Comparison of ENCODE assay signal across 1 cellular context in the genomic region with DNA sequence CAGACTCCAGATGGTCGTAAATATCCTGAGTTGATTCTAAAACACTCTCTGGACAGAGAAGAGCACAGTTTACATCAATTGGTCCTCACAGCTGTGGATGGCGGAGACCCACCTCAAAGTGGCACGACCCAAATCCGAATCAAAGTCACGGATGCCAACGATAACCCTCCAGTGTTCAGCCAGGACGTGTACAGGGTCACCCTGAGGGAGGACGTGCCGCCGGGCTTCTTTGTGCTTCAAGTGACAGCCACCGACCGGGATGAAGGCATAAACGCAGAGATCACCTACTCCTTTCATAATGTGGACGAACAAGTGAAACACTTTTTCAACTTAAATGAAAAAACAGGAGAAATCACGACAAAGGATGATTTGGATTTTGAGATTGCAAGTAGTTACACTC.
TF ChIP-seq lines count a peak whose summit lies in the region.

No MANE protein-coding gene starts in this region.

TF ChIP-seq in liver, 16 proteins besides CTCF, POLR2A, EP300 and RAD21:
- no peak for TF ChIP-seq GABPA (IDR thresholded peaks at IDR 0.05 in 1 of 2, conservative IDR thresholded peaks at IDR 0.05 in 1 of 2)
- no peak for TF ChIP-seq YY1 (IDR thresholded peaks at IDR 0.05)
- TF ChIP-seq, protein P1, sequence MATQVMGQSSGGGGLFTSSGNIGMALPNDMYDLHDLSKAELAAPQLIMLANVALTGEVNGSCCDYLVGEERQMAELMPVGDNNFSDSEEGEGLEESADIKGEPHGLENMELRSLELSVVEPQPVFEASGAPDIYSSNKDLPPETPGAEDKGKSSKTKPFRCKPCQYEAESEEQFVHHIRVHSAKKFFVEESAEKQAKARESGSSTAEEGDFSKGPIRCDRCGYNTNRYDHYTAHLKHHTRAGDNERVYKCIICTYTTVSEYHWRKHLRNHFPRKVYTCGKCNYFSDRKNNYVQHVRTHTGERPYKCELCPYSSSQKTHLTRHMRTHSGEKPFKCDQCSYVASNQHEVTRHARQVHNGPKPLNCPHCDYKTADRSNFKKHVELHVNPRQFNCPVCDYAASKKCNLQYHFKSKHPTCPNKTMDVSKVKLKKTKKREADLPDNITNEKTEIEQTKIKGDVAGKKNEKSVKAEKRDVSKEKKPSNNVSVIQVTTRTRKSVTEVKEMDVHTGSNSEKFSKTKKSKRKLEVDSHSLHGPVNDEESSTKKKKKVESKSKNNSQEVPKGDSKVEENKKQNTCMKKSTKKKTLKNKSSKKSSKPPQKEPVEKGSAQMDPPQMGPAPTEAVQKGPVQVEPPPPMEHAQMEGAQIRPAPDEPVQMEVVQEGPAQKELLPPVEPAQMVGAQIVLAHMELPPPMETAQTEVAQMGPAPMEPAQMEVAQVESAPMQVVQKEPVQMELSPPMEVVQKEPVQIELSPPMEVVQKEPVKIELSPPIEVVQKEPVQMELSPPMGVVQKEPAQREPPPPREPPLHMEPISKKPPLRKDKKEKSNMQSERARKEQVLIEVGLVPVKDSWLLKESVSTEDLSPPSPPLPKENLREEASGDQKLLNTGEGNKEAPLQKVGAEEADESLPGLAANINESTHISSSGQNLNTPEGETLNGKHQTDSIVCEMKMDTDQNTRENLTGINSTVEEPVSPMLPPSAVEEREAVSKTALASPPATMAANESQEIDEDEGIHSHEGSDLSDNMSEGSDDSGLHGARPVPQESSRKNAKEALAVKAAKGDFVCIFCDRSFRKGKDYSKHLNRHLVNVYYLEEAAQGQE (IDR thresholded peaks at IDR 0.05) = no peak
- TF ChIP-seq FOXA1 (IDR thresholded peaks at IDR 0.05) = no peak
- TF ChIP-seq EGR1 (IDR thresholded peaks at IDR 0.05; ENCODE audit: low read depth in 2 of 2) = no peak
- no peak for TF ChIP-seq ATF3 (IDR thresholded peaks at IDR 0.05)
- TF ChIP-seq ZBTB33 (IDR thresholded peaks at IDR 0.05) = no peak
- TF ChIP-seq HNF4A (conservative IDR thresholded peaks at IDR 0.05) = no peak
- TF ChIP-seq NR2F2 (IDR thresholded peaks at IDR 0.05) = no peak
- TF ChIP-seq JUND (IDR thresholded peaks at IDR 0.05) = no peak
- TF ChIP-seq MAX (IDR thresholded peaks at IDR 0.05) = no peak
- TF ChIP-seq HNF4G (IDR thresholded peaks at IDR 0.05) = no peak
- TF ChIP-seq TAF1 (conservative IDR thresholded peaks at IDR 0.05) = no peak
- no peak for TF ChIP-seq RXRA (IDR thresholded peaks at IDR 0.05)
- TF ChIP-seq SP1 (IDR thresholded peaks at IDR 0.05) = no peak
- no peak for TF ChIP-seq FOXA2 (IDR thresholded peaks at IDR 0.05)
